Comparison of ENCODE assay signal across 2 cellular contexts in genomic region chr9:133149130-133150015, GRCh38.
TF ChIP-seq lines count a peak whose summit lies in the region.

No MANE protein-coding gene starts in this region.

TF ChIP-seq in HEK293, 187 proteins besides CTCF, POLR2A, EP300 and RAD21 (continued from another document and continues in another):
- peak; percentile 67; the same call in 1 of the 2 replicates for TF ChIP-seq PBX3 (CRISPR knock-in tag; IDR thresholded peaks at IDR 0.05)
- TF ChIP-seq ZNF426 (tag by site-specific recombination; IDR thresholded peaks at IDR 0.05) = no peak
- TF ChIP-seq ZNF629 (tag by site-specific recombination; IDR thresholded peaks at IDR 0.05) = peak; percentile 52; the same call in 1 of the 2 replicates
- TF ChIP-seq, protein P1, sequence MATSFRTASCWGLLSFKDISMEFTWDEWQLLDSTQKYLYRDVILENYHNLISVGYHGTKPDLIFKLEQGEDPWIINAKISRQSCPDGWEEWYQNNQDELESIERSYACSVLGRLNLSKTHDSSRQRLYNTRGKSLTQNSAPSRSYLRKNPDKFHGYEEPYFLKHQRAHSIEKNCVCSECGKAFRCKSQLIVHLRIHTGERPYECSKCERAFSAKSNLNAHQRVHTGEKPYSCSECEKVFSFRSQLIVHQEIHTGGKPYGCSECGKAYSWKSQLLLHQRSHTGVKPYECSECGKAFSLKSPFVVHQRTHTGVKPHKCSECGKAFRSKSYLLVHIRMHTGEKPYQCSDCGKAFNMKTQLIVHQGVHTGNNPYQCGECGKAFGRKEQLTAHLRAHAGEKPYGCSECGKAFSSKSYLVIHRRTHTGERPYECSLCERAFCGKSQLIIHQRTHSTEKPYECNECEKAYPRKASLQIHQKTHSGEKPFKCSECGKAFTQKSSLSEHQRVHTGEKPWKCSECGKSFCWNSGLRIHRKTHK (tag by site-specific recombination; IDR thresholded peaks at IDR 0.05) = no peak
- peak; percentile 86 for TF ChIP-seq GLIS2 (tag by site-specific recombination; IDR thresholded peaks at IDR 0.05)
- TF ChIP-seq ZNF677 (tag by site-specific recombination; IDR thresholded peaks at IDR 0.05) = no peak
- peak; percentile 80 for TF ChIP-seq ZBTB17 (tag by site-specific recombination; IDR thresholded peaks at IDR 0.05)
- TF ChIP-seq ZNF777 (tag by site-specific recombination; IDR thresholded peaks at IDR 0.05; ENCODE audit: borderline replicate concordance) = no peak
- no peak for TF ChIP-seq ZBTB49 (tag by site-specific recombination; IDR thresholded peaks at IDR 0.05; ENCODE audit: low read depth)
- no peak for TF ChIP-seq ZNF530 (tag by site-specific recombination; IDR thresholded peaks at IDR 0.05; ENCODE audit: low read depth)
- TF ChIP-seq ZEB2 (tag by site-specific recombination; IDR thresholded peaks at IDR 0.05) = peak; percentile 87
- peak; percentile 85 for TF ChIP-seq HIC1 (tag by site-specific recombination; IDR thresholded peaks at IDR 0.05)
- peak; percentile 22; the same call in 1 of the 2 replicates for TF ChIP-seq SP3 (tag by site-specific recombination; IDR thresholded peaks at IDR 0.05)
- TF ChIP-seq ZNF747 (tag by site-specific recombination; IDR thresholded peaks at IDR 0.05) = no peak

TF ChIP-seq in SK-N-SH treated with all-trans-retinoic acid at 6 μM for 48 hours, 23 proteins besides CTCF, POLR2A, EP300 and RAD21 (continued from another document):
- TF ChIP-seq, protein P2, sequence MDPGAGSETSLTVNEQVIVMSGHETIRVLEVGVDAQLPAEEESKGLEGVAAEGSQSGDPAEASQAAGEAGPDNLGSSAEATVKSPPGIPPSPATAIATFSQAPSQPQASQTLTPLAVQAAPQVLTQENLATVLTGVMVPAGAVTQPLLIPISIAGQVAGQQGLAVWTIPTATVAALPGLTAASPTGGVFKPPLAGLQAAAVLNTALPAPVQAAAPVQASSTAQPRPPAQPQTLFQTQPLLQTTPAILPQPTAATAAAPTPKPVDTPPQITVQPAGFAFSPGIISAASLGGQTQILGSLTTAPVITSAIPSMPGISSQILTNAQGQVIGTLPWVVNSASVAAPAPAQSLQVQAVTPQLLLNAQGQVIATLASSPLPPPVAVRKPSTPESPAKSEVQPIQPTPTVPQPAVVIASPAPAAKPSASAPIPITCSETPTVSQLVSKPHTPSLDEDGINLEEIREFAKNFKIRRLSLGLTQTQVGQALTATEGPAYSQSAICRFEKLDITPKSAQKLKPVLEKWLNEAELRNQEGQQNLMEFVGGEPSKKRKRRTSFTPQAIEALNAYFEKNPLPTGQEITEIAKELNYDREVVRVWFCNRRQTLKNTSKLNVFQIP (CRISPR knock-in tag; IDR thresholded peaks at IDR 0.05; ENCODE audit: borderline replicate concordance, low read depth) = no peak
- TF ChIP-seq OSR1 (CRISPR knock-in tag; IDR thresholded peaks at IDR 0.05) (peak; percentile 57; the same call in 1 of the 2 replicates), ARNTL (CRISPR knock-in tag; IDR thresholded peaks at IDR 0.05; ENCODE audit: borderline replicate concordance, low read depth) (peak; percentile 98), GLIS3 (CRISPR knock-in tag; IDR thresholded peaks at IDR 0.05) (no peak), ZC3H10 (CRISPR knock-in tag; IDR thresholded peaks at IDR 0.05) (peak; percentile 27; the same call in 1 of the 2 replicates), ESRRG (CRISPR knock-in tag; IDR thresholded peaks at IDR 0.05) (no peak), TCF4 (CRISPR knock-in tag; IDR thresholded peaks at IDR 0.05; ENCODE audit: borderline replicate concordance) (no peak), RARB (CRISPR knock-in tag; IDR thresholded peaks at IDR 0.05) (no peak), ZFP3 (CRISPR knock-in tag; IDR thresholded peaks at IDR 0.05) (peak; percentile 88), ZNF565 (CRISPR knock-in tag; conservative IDR thresholded peaks at IDR 0.05; ENCODE audit: low read depth) (peak; percentile 79; the same call in 1 of the 2 replicates), ZFP30 (CRISPR knock-in tag; IDR thresholded peaks at IDR 0.05) (peak; percentile 65), TOX (CRISPR knock-in tag; IDR thresholded peaks at IDR 0.05; ENCODE audit: borderline replicate concordance) (no peak), CSDC2 (CRISPR knock-in tag; IDR thresholded peaks at IDR 0.05) (peak; percentile 98), PPARA (CRISPR knock-in tag; IDR thresholded peaks at IDR 0.05; ENCODE audit: borderline replicate concordance) (peak; percentile 82; the same call in 1 of the 2 replicates), SNAI2 (CRISPR knock-in tag; IDR thresholded peaks at IDR 0.05) (peak; percentile 97), ZNF70 (CRISPR knock-in tag; IDR thresholded peaks at IDR 0.05) (0 out of 2 replicates have a peak, but pooled peaks have one; percentile 29), ZNF8 (CRISPR knock-in tag; IDR thresholded peaks at IDR 0.05) (0 out of 2 replicates have a peak, but pooled peaks have one; percentile 36), BACH2 (CRISPR knock-in tag; IDR thresholded peaks at IDR 0.05; ENCODE audit: borderline replicate concordance) (peak; percentile 82; the same call in 1 of the 2 replicates)
- TF ChIP-seq, protein P3, sequence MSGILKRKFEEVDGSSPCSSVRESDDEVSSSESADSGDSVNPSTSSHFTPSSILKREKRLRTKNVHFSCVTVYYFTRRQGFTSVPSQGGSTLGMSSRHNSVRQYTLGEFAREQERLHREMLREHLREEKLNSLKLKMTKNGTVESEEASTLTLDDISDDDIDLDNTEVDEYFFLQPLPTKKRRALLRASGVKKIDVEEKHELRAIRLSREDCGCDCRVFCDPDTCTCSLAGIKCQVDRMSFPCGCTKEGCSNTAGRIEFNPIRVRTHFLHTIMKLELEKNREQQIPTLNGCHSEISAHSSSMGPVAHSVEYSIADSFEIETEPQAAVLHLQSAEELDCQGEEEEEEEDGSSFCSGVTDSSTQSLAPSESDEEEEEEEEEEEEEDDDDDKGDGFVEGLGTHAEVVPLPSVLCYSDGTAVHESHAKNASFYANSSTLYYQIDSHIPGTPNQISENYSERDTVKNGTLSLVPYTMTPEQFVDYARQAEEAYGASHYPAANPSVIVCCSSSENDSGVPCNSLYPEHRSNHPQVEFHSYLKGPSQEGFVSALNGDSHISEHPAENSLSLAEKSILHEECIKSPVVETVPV (CRISPR knock-in tag; IDR thresholded peaks at IDR 0.05) = no peak
- TF ChIP-seq, protein P4, sequence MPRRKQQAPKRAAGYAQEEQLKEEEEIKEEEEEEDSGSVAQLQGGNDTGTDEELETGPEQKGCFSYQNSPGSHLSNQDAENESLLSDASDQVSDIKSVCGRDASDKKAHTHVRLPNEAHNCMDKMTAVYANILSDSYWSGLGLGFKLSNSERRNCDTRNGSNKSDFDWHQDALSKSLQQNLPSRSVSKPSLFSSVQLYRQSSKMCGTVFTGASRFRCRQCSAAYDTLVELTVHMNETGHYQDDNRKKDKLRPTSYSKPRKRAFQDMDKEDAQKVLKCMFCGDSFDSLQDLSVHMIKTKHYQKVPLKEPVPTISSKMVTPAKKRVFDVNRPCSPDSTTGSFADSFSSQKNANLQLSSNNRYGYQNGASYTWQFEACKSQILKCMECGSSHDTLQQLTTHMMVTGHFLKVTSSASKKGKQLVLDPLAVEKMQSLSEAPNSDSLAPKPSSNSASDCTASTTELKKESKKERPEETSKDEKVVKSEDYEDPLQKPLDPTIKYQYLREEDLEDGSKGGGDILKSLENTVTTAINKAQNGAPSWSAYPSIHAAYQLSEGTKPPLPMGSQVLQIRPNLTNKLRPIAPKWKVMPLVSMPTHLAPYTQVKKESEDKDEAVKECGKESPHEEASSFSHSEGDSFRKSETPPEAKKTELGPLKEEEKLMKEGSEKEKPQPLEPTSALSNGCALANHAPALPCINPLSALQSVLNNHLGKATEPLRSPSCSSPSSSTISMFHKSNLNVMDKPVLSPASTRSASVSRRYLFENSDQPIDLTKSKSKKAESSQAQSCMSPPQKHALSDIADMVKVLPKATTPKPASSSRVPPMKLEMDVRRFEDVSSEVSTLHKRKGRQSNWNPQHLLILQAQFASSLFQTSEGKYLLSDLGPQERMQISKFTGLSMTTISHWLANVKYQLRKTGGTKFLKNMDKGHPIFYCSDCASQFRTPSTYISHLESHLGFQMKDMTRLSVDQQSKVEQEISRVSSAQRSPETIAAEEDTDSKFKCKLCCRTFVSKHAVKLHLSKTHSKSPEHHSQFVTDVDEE (CRISPR knock-in tag; IDR thresholded peaks at IDR 0.05) = peak; percentile 95
- TF ChIP-seq, protein P5, sequence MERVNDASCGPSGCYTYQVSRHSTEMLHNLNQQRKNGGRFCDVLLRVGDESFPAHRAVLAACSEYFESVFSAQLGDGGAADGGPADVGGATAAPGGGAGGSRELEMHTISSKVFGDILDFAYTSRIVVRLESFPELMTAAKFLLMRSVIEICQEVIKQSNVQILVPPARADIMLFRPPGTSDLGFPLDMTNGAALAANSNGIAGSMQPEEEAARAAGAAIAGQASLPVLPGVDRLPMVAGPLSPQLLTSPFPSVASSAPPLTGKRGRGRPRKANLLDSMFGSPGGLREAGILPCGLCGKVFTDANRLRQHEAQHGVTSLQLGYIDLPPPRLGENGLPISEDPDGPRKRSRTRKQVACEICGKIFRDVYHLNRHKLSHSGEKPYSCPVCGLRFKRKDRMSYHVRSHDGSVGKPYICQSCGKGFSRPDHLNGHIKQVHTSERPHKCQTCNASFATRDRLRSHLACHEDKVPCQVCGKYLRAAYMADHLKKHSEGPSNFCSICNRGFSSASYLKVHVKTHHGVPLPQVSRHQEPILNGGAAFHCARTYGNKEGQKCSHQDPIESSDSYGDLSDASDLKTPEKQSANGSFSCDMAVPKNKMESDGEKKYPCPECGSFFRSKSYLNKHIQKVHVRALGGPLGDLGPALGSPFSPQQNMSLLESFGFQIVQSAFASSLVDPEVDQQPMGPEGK (CRISPR knock-in tag; IDR thresholded peaks at IDR 0.05; ENCODE audit: borderline replicate concordance) = peak; percentile 62; the same call in 1 of the 2 replicates
- TF ChIP-seq, protein P6, sequence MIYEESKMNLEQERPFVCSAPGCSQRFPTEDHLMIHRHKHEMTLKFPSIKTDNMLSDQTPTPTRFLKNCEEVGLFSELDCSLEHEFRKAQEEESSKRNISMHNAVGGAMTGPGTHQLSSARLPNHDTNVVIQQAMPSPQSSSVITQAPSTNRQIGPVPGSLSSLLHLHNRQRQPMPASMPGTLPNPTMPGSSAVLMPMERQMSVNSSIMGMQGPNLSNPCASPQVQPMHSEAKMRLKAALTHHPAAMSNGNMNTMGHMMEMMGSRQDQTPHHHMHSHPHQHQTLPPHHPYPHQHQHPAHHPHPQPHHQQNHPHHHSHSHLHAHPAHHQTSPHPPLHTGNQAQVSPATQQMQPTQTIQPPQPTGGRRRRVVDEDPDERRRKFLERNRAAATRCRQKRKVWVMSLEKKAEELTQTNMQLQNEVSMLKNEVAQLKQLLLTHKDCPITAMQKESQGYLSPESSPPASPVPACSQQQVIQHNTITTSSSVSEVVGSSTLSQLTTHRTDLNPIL (CRISPR knock-in tag; IDR thresholded peaks at IDR 0.05; ENCODE audit: low read depth) = no peak
